ENCODE assay signal across 9 cellular contexts in genomic region chr2:196275646-196276352, GRCh38.
DNase-seq lines count a peak whose midpoint lies in the region; ATAC-seq, FAIRE-seq and TF ChIP-seq lines count a peak whose summit lies in the region.
"Had no signal": no experiment of that assay in that cellular context is flagged by ENCODE, and none has a peak within 500 bp of the region (broad histone marks: within the 10 kb centered on the region; RNA-seq: fewer than 3 reads in every experiment).

No MANE protein-coding gene starts in this region.

- H3K79me2 ChIP-seq in keratinocyte (ENCODE audit: control insufficient read depth, insufficient read depth, low read length), result no peaks in the 10 kb centered on the region

- peak; percentile 20 for FAIRE-seq in keratinocyte (lab: Jason Lieb, UNC)

- peaks cover 8% of the 10 kb centered on the region; the same call in 1 of the 2 replicates for H3K36me3 Mint-ChIP-seq in HFFc6 (ENCODE audit: low read depth)
- peaks cover 2% of the 10 kb centered on the region for H3K36me3 Mint-ChIP-seq in T-helper 2 cell treated with Interferon-gamma antibody and Interleukin-4, amounts not matched to agents 5 μg/mL and 100 μg/mL, for 36 hours (ENCODE audit: low read depth)

- H3K36me3 ChIP-seq in keratinocyte (ENCODE audit: control insufficient read depth in 2 of 2, extremely low read depth in 1 of 2, insufficient read depth in 2 of 2, low read length in 2 of 2), result no peaks in the 10 kb centered on the region

- no peak overlapping the region for H3K27ac ChIP-seq in keratinocyte (ENCODE audit: control insufficient read depth, insufficient read depth, low read length)

- H3K9me1 ChIP-seq in keratinocyte (ENCODE audit: control insufficient read depth, extremely low read depth, insufficient read depth, low read length), result no peaks in the 10 kb centered on the region

- no peak overlapping the region for H2AFZ ChIP-seq in keratinocyte (ENCODE audit: control insufficient read depth, low read length)

- no peaks in the 10 kb centered on the region for H3K27me3 ChIP-seq in keratinocyte (ENCODE audit: control insufficient read depth, extremely low read depth, insufficient read depth, low read length)
- H3K27me3 ChIP-seq: heart right ventricle had no signal

- H3K4me3 ChIP-seq in AG10803 (ENCODE audit: low read length), result no peak overlapping the region
- H3K4me3 ChIP-seq in keratinocyte (ENCODE audit: control insufficient read depth in 2 of 3, extremely low read depth in 1 of 3, insufficient read depth in 2 of 3, low read depth in 1 of 3, low read length in 3 of 3), result no peak overlapping the region
- H3K4me3 ChIP-seq: heart right ventricle had no signal

- DNase-seq in AG10803 (ENCODE audit: low read depth), result peak; percentile 83
- DNase-seq in HFFc6, result peak; percentile 60
- DNase-seq in T-helper 2 cell treated with Interferon-gamma antibody and Interleukin-4, amounts not matched to agents 5 μg/mL and 100 μg/mL, for 36 hours (ENCODE audit: low spot score), result no peak
- DNase-seq in keratinocyte (ENCODE audit: low read depth, low spot score), result no peak
- DNase-seq in stimulated activated naive CD4-positive, alpha-beta T cell treated with Interleukin-2 at 50 U/mL for 16 hours (lab: John Stamatoyannopoulos, UW), result no peak
- no peak for DNase-seq in COLO668 (lab: John Stamatoyannopoulos, UW; ENCODE audit: unreplicated experiment)
- DNase-seq in G401 (ENCODE audit: low spot score), result no peak
- DNase-seq: heart right ventricle had no signal

- peak overlapping the region; percentile 44 for H3K4me3 Mint-ChIP-seq in HFFc6
- peak overlapping the region; percentile 76 for H3K4me3 Mint-ChIP-seq in T-helper 2 cell treated with Interferon-gamma antibody and Interleukin-4, amounts not matched to agents 5 μg/mL and 100 μg/mL, for 36 hours

- no peaks in the 10 kb centered on the region for H4K20me1 ChIP-seq in keratinocyte (ENCODE audit: control insufficient read depth, extremely low read depth, insufficient read depth, low read length)

- H3K9ac ChIP-seq in keratinocyte (ENCODE audit: control insufficient read depth, extremely low read depth, insufficient read depth, low read length), result no peak overlapping the region

- H3K9me3 Mint-ChIP-seq in HFFc6, result 0 out of 2 replicates have a peak, but pooled peaks cover 3% of the 10 kb centered on the region
- H3K9me3 Mint-ChIP-seq in T-helper 2 cell treated with Interferon-gamma antibody and Interleukin-4, amounts not matched to agents 5 μg/mL and 100 μg/mL, for 36 hours, result no peaks in the 10 kb centered on the region

- no peak for ATAC-seq in HG03457 (IDR thresholded peaks at IDR 0.05; ENCODE audit: unreplicated experiment)

- TF ChIP-seq CTCF in AG10803 (conservative IDR thresholded peaks at IDR 0.05; ENCODE audit: low read length) (no peak), HFFc6 (IDR thresholded peaks at IDR 0.05) (no peak), keratinocyte (optimal IDR thresholded peaks at IDR 0.05 in 1 of 3, IDR thresholded peaks at IDR 0.05 in 1 of 3, conservative IDR thresholded peaks at IDR 0.05 in 1 of 3; ENCODE audit: extremely low read depth in 1 of 3, insufficient read depth in 2 of 3, low read length in 3 of 3) (no peak)

- in situ Hi-C loops in G401 (cut with HindIII; ENCODE audit: low sequenced_read_pairs), result no loop called here

- no peaks in the 10 kb centered on the region for H3K9me3 ChIP-seq in keratinocyte (ENCODE audit: control insufficient read depth, low read depth, low read length)
- H3K9me3 ChIP-seq: heart right ventricle had no signal

- H3K4me1 ChIP-seq in keratinocyte (ENCODE audit: control insufficient read depth, extremely low read depth, insufficient read depth, low read length), result no peaks in the 10 kb centered on the region

- no peak overlapping the region for H3K4me2 ChIP-seq in keratinocyte (ENCODE audit: control insufficient read depth, extremely low read depth, insufficient read depth, low read depth, low read length)

- H3K4me1 Mint-ChIP-seq in HFFc6 (ENCODE audit: low read depth), result peaks cover 66% of the 10 kb centered on the region
- peaks cover 49% of the 10 kb centered on the region for H3K4me1 Mint-ChIP-seq in T-helper 2 cell treated with Interferon-gamma antibody and Interleukin-4, amounts not matched to agents 5 μg/mL and 100 μg/mL, for 36 hours (ENCODE audit: low read depth)

- no peaks in the 10 kb centered on the region; the same call in 1 of the 2 replicates for H3K27me3 Mint-ChIP-seq in HFFc6 (ENCODE audit: insufficient read depth)
- no peaks in the 10 kb centered on the region for H3K27me3 Mint-ChIP-seq in T-helper 2 cell treated with Interferon-gamma antibody and Interleukin-4, amounts not matched to agents 5 μg/mL and 100 μg/mL, for 36 hours (ENCODE audit: low read depth)

- dilution Hi-C loops in keratinocyte (cut with MboI; ENCODE audit: extremely low pct_ligation_motif_present, low sequenced_read_pairs), result no loop called here

- H3K27ac Mint-ChIP-seq in HFFc6, result peak overlapping the region; percentile 75
- peak overlapping the region; percentile 74 for H3K27ac Mint-ChIP-seq in T-helper 2 cell treated with Interferon-gamma antibody and Interleukin-4, amounts not matched to agents 5 μg/mL and 100 μg/mL, for 36 hours

Comparison
In these comparisons a context has a peak if more than half of its experiments do, and no peak if none do; other contexts are left out.
1. DNase-seq: peak in AG10803 (single experiment) and HFFc6 (single experiment); none in T-helper 2 cell treated with Interferon-gamma antibody and Interleukin-4, amounts not matched to agents 5 μg/mL and 100 μg/mL, for 36 hours (single experiment), keratinocyte (single experiment), stimulated activated naive CD4-positive, alpha-beta T cell treated with Interleukin-2 at 50 U/mL for 16 hours (single experiment), COLO668 (single experiment) and G401 (single experiment).